Comparison of ENCODE assay signal across 1 cellular context in genomic region chr3:185813691-185814215, GRCh38.
TF ChIP-seq lines count a peak whose summit lies in the region.

No MANE protein-coding gene starts in this region.

TF ChIP-seq in H1, 55 proteins besides CTCF, POLR2A, EP300 and RAD21:
- TF ChIP-seq POU5F1 (IDR thresholded peaks at IDR 0.05; ENCODE audit: low read depth, low read length), result no peak
- TF ChIP-seq TEAD4 (IDR thresholded peaks at IDR 0.05; ENCODE audit: low read depth, low read length), result peak; percentile 95
- TF ChIP-seq CTBP2 (IDR thresholded peaks at IDR 0.05; ENCODE audit: borderline replicate concordance, insufficient read depth, insufficient read length, low read length), result peak; percentile 60
- TF ChIP-seq GABPA (IDR thresholded peaks at IDR 0.05; ENCODE audit: borderline replicate concordance, insufficient read depth, low read length), result no peak
- TF ChIP-seq SP1 (IDR thresholded peaks at IDR 0.05; ENCODE audit: low read depth, low read length), result peak; percentile 43; the same call in 1 of the 2 replicates
- peak; percentile 33 for TF ChIP-seq ASH2L (IDR thresholded peaks at IDR 0.05; ENCODE audit: low read length)
- TF ChIP-seq TAF1 (IDR thresholded peaks at IDR 0.05; ENCODE audit: low read depth, low read length), result 0 out of 2 replicates have a peak, but pooled peaks have one; percentile 24
- TF ChIP-seq MAFK (IDR thresholded peaks at IDR 0.05; ENCODE audit: low read depth, low read length), result no peak
- TF ChIP-seq MAX (IDR thresholded peaks at IDR 0.05), result peak; percentile 56; the same call in 1 of the 2 replicates
- peak; percentile 40; the same call in 1 of the 2 replicates for TF ChIP-seq ATF2 (IDR thresholded peaks at IDR 0.05; ENCODE audit: low read length)
- no peak for TF ChIP-seq CHD7 (IDR thresholded peaks at IDR 0.05; ENCODE audit: insufficient replicate concordance, low read length)
- TF ChIP-seq POLR2AphosphoS5 (IDR thresholded peaks at IDR 0.05; ENCODE audit: low read depth, low read length), result peak; percentile 36; the same call in 1 of the 2 replicates
- TF ChIP-seq CEBPB (IDR thresholded peaks at IDR 0.05; ENCODE audit: low read depth, low read length), result peak; percentile 90
- TF ChIP-seq YY1 (IDR thresholded peaks at IDR 0.05; ENCODE audit: low read depth, low read length), result 0 out of 2 replicates have a peak, but pooled peaks have one; percentile 53
- no peak for TF ChIP-seq RXRA (IDR thresholded peaks at IDR 0.05; ENCODE audit: insufficient read depth, low read depth, low read length)
